ENCODE assay signal across 1 cellular context in the genomic region with DNA sequence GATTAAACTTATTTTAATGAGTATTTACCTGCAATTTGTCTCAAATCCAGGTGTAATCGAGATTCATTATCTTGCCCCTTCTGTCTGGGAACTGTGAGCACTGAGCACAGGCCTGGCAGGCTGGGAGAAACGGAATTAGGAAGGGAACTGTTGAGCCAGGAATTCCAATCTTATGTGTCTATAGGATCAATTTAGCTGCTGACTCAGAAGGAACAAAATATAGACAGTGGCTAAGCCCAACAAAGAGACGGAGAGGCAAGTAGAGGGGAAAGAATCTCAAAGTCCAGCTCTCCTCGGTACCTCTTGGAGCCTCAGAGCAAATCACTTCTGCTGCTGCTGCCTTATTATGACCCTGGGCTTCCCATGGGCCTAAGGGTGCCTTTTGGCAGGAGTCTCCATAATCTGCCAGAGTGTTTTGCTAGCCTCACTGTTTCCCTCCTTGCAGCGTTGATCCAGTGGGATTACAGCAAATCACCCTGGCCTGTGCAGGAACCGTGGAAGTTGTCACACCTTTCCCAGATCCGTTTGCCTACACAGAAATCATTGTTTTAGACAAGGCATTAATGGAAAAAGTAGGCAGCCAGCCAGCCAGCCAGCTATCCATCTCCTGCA.
A peak's percentile ranks its signal among the peaks of the same experiment; 100 is the strongest.
TF ChIP-seq lines count a peak whose summit lies in the region.

No MANE protein-coding gene starts in this region.

TF ChIP-seq in IMR-90, 13 proteins besides CTCF, POLR2A, EP300 and RAD21 (continued from another document):
- TF ChIP-seq MAZ (IDR thresholded peaks at IDR 0.05; ENCODE audit: borderline replicate concordance, low read depth, low read length), result no peak
- no peak for TF ChIP-seq RCOR1 (IDR thresholded peaks at IDR 0.05; ENCODE audit: insufficient replicate concordance, low read length)
- TF ChIP-seq CEBPB (IDR thresholded peaks at IDR 0.05; ENCODE audit: low read depth, low read length), result no peak
- no peak for TF ChIP-seq MXI1 (IDR thresholded peaks at IDR 0.05; ENCODE audit: borderline replicate concordance, low read depth, low read length)
- TF ChIP-seq MAFK (IDR thresholded peaks at IDR 0.05; ENCODE audit: low read depth, low read length), result peak; percentile 31; the same call in 1 of the 2 replicates
